In the genomic region with DNA sequence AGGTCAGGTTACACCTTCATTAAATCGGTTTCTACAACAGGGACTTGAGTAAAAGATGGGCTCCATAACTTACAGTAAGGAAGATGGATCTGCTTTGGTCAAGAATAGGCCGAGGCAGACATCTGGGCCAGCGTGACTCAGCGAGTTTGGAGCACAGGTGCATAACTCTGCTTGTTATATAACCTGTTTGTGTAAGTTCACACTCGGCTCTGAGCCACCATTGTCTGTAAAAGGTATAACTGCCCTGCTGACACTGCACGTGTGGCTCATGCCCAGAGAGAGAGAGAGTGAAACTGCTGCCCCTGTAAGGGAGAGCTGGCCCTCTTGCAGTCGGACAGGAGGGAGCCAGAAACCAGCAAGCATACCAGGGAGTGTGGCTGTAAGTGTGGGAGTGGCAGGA, we compare ENCODE assay signal across 26 cellular contexts.
"Had no signal": no experiment of that assay in that cellular context is flagged by ENCODE, and none has a peak within 500 bp of the region (broad histone marks: within the 10 kb centered on the region; RNA-seq: fewer than 3 reads in every experiment).

No MANE protein-coding gene starts in this region.

- H3K4me3 ChIP-seq: breast epithelium, MG63 had no signal

- H3K27ac Mint-ChIP-seq: activated B cell treated with CpG ODN at 0.5 μM for 24 hours; activated CD4-positive, alpha-beta T cell treated with anti-CD3 and anti-CD28 coated beads, Interleukin-2, amount 10 ng/mL, durations not matched to agents 24 days and 14 days; activated CD8-positive, alpha-beta memory T cell treated with anti-CD3 and anti-CD28 coated beads, Interleukin-2, amount 10 ng/mL, durations not matched to agents 7 days and 5 days; activated naive CD4-positive, alpha-beta T cell treated with anti-CD3 and anti-CD28 coated beads, Interleukin-2, amount 50 U/mL, for 24 hours; activated T-cell treated with anti-CD3 and anti-CD28 coated beads, Interleukin-2, amount 50 U/mL, for 24 hours; activated T-helper 1 cell treated with anti-CD3 and anti-CD28 coated beads, Interleukin-12 subunit alpha, Interleukin-12 subunit beta, Interleukin-2, Interleukin-4 antibody, amounts not matched to agents 30 ng/mL and 10 ng/mL and 1 ng/mL, durations not matched to agents 14 hours and 24 hours and 36 hours; T-helper 17 cell had no signal

- H3K4me1 Mint-ChIP-seq: activated B cell treated with CpG ODN at 0.5 μM for 24 hours; activated CD4-positive, alpha-beta T cell treated with anti-CD3 and anti-CD28 coated beads, Interleukin-2, amount 10 ng/mL, durations not matched to agents 24 days and 14 days; activated CD8-positive, alpha-beta memory T cell treated with anti-CD3 and anti-CD28 coated beads, Interleukin-2, amount 10 ng/mL, durations not matched to agents 7 days and 5 days; activated naive CD4-positive, alpha-beta T cell treated with anti-CD3 and anti-CD28 coated beads, Interleukin-2, amount 50 U/mL, for 24 hours; T-helper 17 cell had no signal

- H3K27ac ChIP-seq: breast epithelium had no signal

- H3K27me3 ChIP-seq: breast epithelium, MG63 had no signal

- H3K9me3 Mint-ChIP-seq: activated CD4-positive, alpha-beta T cell treated with anti-CD3 and anti-CD28 coated beads, Interleukin-2, amount 10 ng/mL, durations not matched to agents 24 days and 14 days; activated T-helper 1 cell treated with anti-CD3 and anti-CD28 coated beads, Interleukin-12 subunit alpha, Interleukin-12 subunit beta, Interleukin-2, Interleukin-4 antibody, amounts not matched to agents 30 ng/mL and 10 ng/mL and 1 ng/mL, durations not matched to agents 14 hours and 24 hours and 36 hours had no signal

- H3K9me3 ChIP-seq: MG63 had no signal

- H3K4me3 Mint-ChIP-seq: activated B cell treated with CpG ODN at 0.5 μM for 24 hours; activated CD4-positive, alpha-beta T cell treated with anti-CD3 and anti-CD28 coated beads, Interleukin-2, amount 10 ng/mL, durations not matched to agents 24 days and 14 days; activated CD8-positive, alpha-beta memory T cell treated with anti-CD3 and anti-CD28 coated beads, Interleukin-2, amount 10 ng/mL, durations not matched to agents 7 days and 5 days; activated naive CD4-positive, alpha-beta T cell treated with anti-CD3 and anti-CD28 coated beads, Interleukin-2, amount 50 U/mL, for 24 hours; activated T-cell treated with anti-CD3 and anti-CD28 coated beads, Interleukin-2, amount 50 U/mL, for 24 hours; activated T-helper 1 cell treated with anti-CD3 and anti-CD28 coated beads, Interleukin-12 subunit alpha, Interleukin-12 subunit beta, Interleukin-2, Interleukin-4 antibody, amounts not matched to agents 30 ng/mL and 10 ng/mL and 1 ng/mL, durations not matched to agents 14 hours and 24 hours and 36 hours; T-helper 17 cell had no signal

- H3K36me3 Mint-ChIP-seq: activated CD8-positive, alpha-beta memory T cell treated with anti-CD3 and anti-CD28 coated beads, Interleukin-2, amount 10 ng/mL, durations not matched to agents 7 days and 5 days; activated naive CD4-positive, alpha-beta T cell treated with anti-CD3 and anti-CD28 coated beads, Interleukin-2, amount 50 U/mL, for 24 hours had no signal

- H3K4me1 ChIP-seq: breast epithelium had no signal

- H3K27me3 Mint-ChIP-seq: activated B cell treated with CpG ODN at 0.5 μM for 24 hours; activated CD4-positive, alpha-beta T cell treated with anti-CD3 and anti-CD28 coated beads, Interleukin-2, amount 10 ng/mL, durations not matched to agents 24 days and 14 days; activated CD8-positive, alpha-beta memory T cell treated with anti-CD3 and anti-CD28 coated beads, Interleukin-2, amount 10 ng/mL, durations not matched to agents 7 days and 5 days; activated naive CD4-positive, alpha-beta T cell treated with anti-CD3 and anti-CD28 coated beads, Interleukin-2, amount 50 U/mL, for 24 hours; activated T-cell treated with anti-CD3 and anti-CD28 coated beads, Interleukin-2, amount 50 U/mL, for 24 hours; T-helper 17 cell had no signal

- DNase-seq: activated B cell treated with CpG ODN at 0.5 μM for 24 hours; activated CD4-positive, alpha-beta T cell treated with anti-CD3 and anti-CD28 coated beads for 1 hour; activated CD4-positive, alpha-beta T cell treated with anti-CD3 and anti-CD28 coated beads, Interleukin-2, amount 10 ng/mL, durations not matched to agents 24 days and 14 days; activated CD4-positive, alpha-beta T cell treated with anti-CD3 and anti-CD28 coated beads, Interleukin-2, amount 50 U/mL, for 48 hours; activated CD8-positive, alpha-beta memory T cell treated with anti-CD3 and anti-CD28 coated beads, Interleukin-2, amount 10 ng/mL, durations not matched to agents 7 days and 5 days; activated effector memory CD4-positive, alpha-beta T cell treated with Interleukin-2 at 50 U/mL for 16 hours; activated naive CD4-positive, alpha-beta T cell; activated T-cell treated with anti-CD3 and anti-CD28 coated beads, Interleukin-2, amount 50 U/mL, for 24 hours; aorta; caudate nucleus; MG63; NCI-H1105 treated with DMSO at 0.1 percent for 48 hours; NCI-H1436 treated with DMSO at 0.1 percent for 48 hours; NCI-H187; NCI-H2081 treated with DMSO at 0.1 percent for 48 hours; NCI-H2171; NCI-H2227 treated with DMSO at 0.1 percent for 48 hours; NCI-H446 treated with DMSO at 0.1 percent for 48 hours; NCI-H524 treated with DMSO at 0.1 percent for 48 hours; NCI-H774; SIG-M5; T-helper 17 cell; T-helper 9 cell had no signal

- H3K36me3 ChIP-seq: breast epithelium, MG63 had no signal

- ATAC-seq: activated CD8-positive, alpha-beta memory T cell treated with anti-CD3 and anti-CD28 coated beads, Interleukin-2, amount 10 ng/mL, durations not matched to agents 7 days and 5 days; T-helper 17 cell had no signal
